8 cellular contexts compared by ENCODE assay signal in genomic region chrX:48003758-48004457, GRCh38. TPM values are rescaled to one million over a fixed set of nuclear protein-coding genes. Genes with fewer than 3 reads are reported as not detected.
DNase-seq lines count a peak whose midpoint lies in the region; TF ChIP-seq lines count a peak whose summit lies in the region.

Gene ZNF182 (minus strand): TSS chrX:48003989. CDS start chrX:48002609, 1,380 bp downstream.

- peak; percentile 18 for TF ChIP-seq EP300 in neural cell (conservative IDR thresholded peaks at IDR 0.05; ENCODE audit: poor library complexity, severe bottlenecking)

- H3K36me3 Mint-ChIP-seq in stimulated activated naive CD8-positive, alpha-beta T cell treated with anti-CD3 and anti-CD28 coated beads, Interleukin-15, Interleukin-2, amounts not matched to agents 100 ng/mL and 50 ng/mL, for 24 hours (ENCODE audit: low read depth) = peaks cover 13% of the 10 kb centered on the region

- H3K4me3 ChIP-seq in H7 (ENCODE audit: insufficient read depth, low read depth, low read length) = peak within 1 kb of the TSS; percentile 79
- H3K4me3 ChIP-seq in MG63 = peak within 1 kb of the TSS; percentile 62
- peak within 1 kb of the TSS; percentile 75 for H3K4me3 ChIP-seq in neural cell (ENCODE audit: low read length)

- TF ChIP-seq RAD21 in neural cell (conservative IDR thresholded peaks at IDR 0.05) = peak; percentile 31

- no peaks in the 10 kb centered on the region for H3K9me2 ChIP-seq in neural cell (ENCODE audit: insufficient read depth, low read length)

- H3K4me3 Mint-ChIP-seq in stimulated activated naive CD8-positive, alpha-beta T cell treated with anti-CD3 and anti-CD28 coated beads, Interleukin-15, Interleukin-2, amounts not matched to agents 100 ng/mL and 50 ng/mL, for 24 hours = peak within 1 kb of the TSS; percentile 91

- H3K27ac Mint-ChIP-seq in stimulated activated naive CD8-positive, alpha-beta T cell treated with anti-CD3 and anti-CD28 coated beads, Interleukin-15, Interleukin-2, amounts not matched to agents 100 ng/mL and 50 ng/mL, for 24 hours = peak within 1 kb of the TSS; percentile 99

- H3K4me1 Mint-ChIP-seq in stimulated activated naive CD8-positive, alpha-beta T cell treated with anti-CD3 and anti-CD28 coated beads, Interleukin-15, Interleukin-2, amounts not matched to agents 100 ng/mL and 50 ng/mL, for 24 hours (ENCODE audit: low read depth) = peaks cover 27% of the 10 kb centered on the region

- DNase-seq in ELR (ENCODE audit: low read depth) = peak; percentile 90
- DNase-seq in H7 = peak; percentile 91
- DNase-seq in MG63 = peak; percentile 88
- DNase-seq in SHP77 (lab: John Stamatoyannopoulos, UW) = peak; percentile 78 to 91
- peak; percentile 89 for DNase-seq in activated gamma-delta T cell (lab: John Stamatoyannopoulos, UW)
- DNase-seq in fibroblast of the conjunctiva (ENCODE audit: low read depth) = peak; percentile 81

- H2AFZ ChIP-seq in neural cell (ENCODE audit: low read depth, low read length) = peak within 1 kb of the TSS; percentile 88

- H4K20me1 ChIP-seq in neural cell (ENCODE audit: insufficient read depth) = no peaks in the 10 kb centered on the region

- H3K4me2 ChIP-seq in neural cell (ENCODE audit: low read length) = no peak within 1 kb of the TSS

- no peaks in the 10 kb centered on the region for H3K79me2 ChIP-seq in neural cell (replicated peaks; ENCODE audit: insufficient read depth, low read length)

- no peaks in the 10 kb centered on the region for H3K27me3 Mint-ChIP-seq in stimulated activated naive CD8-positive, alpha-beta T cell treated with anti-CD3 and anti-CD28 coated beads, Interleukin-15, Interleukin-2, amounts not matched to agents 100 ng/mL and 50 ng/mL, for 24 hours

- H3K9me3 ChIP-seq in MG63 (no peaks in the 10 kb centered on the region), neural cell (ENCODE audit: low read length) (no peaks in the 10 kb centered on the region)

- no peak for TF ChIP-seq CTCF in neural cell (IDR thresholded peaks at IDR 0.05; ENCODE audit: poor library complexity, severe bottlenecking)

- H3K36me3 ChIP-seq in H7 (replicated peaks; ENCODE audit: control insufficient read depth, insufficient read depth, low read length) (no peaks in the 10 kb centered on the region), MG63 (peaks cover 4% of the 10 kb centered on the region; the same call in 1 of the 2 replicates), neural cell (ENCODE audit: insufficient read depth, low read length) (no peaks in the 10 kb centered on the region)

- H3K27ac ChIP-seq in neural cell (ENCODE audit: low read length) = peak within 1 kb of the TSS; percentile 70

- no peaks in the 10 kb centered on the region for H3K27me3 ChIP-seq in H7 (ENCODE audit: control insufficient read depth, insufficient read depth, low read length)
- H3K27me3 ChIP-seq in MG63 = no peaks in the 10 kb centered on the region
- no peaks in the 10 kb centered on the region for H3K27me3 ChIP-seq in neural cell (ENCODE audit: insufficient read depth, low read depth, low read length)

- H3F3A ChIP-seq in neural cell (ENCODE audit: insufficient read depth, low read length, poor library complexity, severe bottlenecking) = no peaks in the 10 kb centered on the region

- peak within 1 kb of the TSS; percentile 71 for H3K9ac ChIP-seq in neural cell (ENCODE audit: low read length)

- no peaks in the 10 kb centered on the region for H3K9me3 Mint-ChIP-seq in stimulated activated naive CD8-positive, alpha-beta T cell treated with anti-CD3 and anti-CD28 coated beads, Interleukin-15, Interleukin-2, amounts not matched to agents 100 ng/mL and 50 ng/mL, for 24 hours

TF ChIP-seq in neural cell, 6 proteins besides CTCF, POLR2A, EP300 and RAD21:
- TF ChIP-seq REST (IDR thresholded peaks at IDR 0.05; ENCODE audit: borderline replicate concordance) (no peak), POLR2AphosphoS5 (IDR thresholded peaks at IDR 0.05) (peak; percentile 86), MXI1 (conservative IDR thresholded peaks at IDR 0.05; ENCODE audit: poor library complexity, severe bottlenecking) (peak; percentile 57), SMC3 (conservative IDR thresholded peaks at IDR 0.05; ENCODE audit: poor library complexity) (no peak), TAF1 (IDR thresholded peaks at IDR 0.05; ENCODE audit: low read depth) (peak; percentile 45), EZH2 (IDR thresholded peaks at IDR 0.05; ENCODE audit: borderline replicate concordance, insufficient read depth, low read length, poor library complexity, severe bottlenecking) (no peak)
TF ChIP-seq in neural cell: peak in this region for 3.

RNA-seq across cellular contexts. Expression of gene ZNF182, which starts in this region (rescaled TPM):
- 3.5 and 9.1 TPM in 2 replicates for total RNA-seq in H7 (2014; rRNA removed; shearing (Covaris generic))
- total RNA-seq in MG63 (2014; rRNA removed; shearing (Covaris generic); ENCODE audit: low replicate concordance) = 1.7 and 3.7 TPM in 2 replicates
- polyA plus RNA-seq in neural cell = 12.2 and 12.5 TPM in 2 replicates
- 13.9 and 16.1 TPM in 2 replicates for polyA minus RNA-seq in neural cell

Comparison
In these comparisons a context has a peak if more than half of its experiments do, and no peak if none do; other contexts are left out.
1. Peak in every context shown above with its lines: DNase-seq, H3K4me3 ChIP-seq and H3K27ac ChIP-seq.